Comparison of ENCODE assay signal across 1 cellular context in the genomic region with DNA sequence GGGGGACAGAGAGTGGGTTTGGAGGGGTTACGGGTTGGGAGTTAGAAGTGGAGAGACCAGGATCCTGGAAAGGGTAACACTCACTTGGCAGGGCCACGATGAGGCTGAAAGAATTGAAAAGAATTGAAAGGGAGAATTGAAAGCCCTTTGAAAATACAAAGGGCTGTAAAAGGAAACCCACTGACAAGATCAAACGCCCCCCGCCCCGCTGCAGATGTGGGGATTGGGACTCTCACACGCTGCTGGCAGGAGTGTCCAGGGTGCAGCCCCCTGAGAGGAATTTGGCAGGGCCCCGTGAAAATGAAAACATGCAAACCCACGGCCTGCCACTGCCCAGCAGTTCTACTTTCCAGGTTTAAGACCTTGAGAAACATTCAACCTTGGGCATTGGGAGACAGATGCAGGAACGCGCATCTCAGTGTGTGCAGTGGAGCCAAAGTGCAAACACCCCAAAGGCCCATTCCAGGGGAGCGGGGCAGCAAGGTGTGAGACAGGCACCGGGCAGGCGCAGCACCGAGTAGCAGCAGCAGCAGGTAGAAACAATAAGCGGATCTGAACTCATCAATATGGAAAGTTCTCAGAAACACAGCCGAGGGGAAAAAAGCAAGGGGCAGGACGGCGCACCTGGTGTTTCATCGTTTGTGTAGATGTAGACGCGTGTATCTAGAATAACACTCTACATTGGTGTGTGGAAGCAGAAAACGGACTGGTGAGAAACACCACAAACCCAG.
TF ChIP-seq lines count a peak whose summit lies in the region.

No MANE protein-coding gene starts in this region.

TF ChIP-seq in GM23338, 12 proteins besides CTCF, POLR2A, EP300 and RAD21 (continued from another document):
- TF ChIP-seq EZH2 (IDR thresholded peaks at IDR 0.05; ENCODE audit: low read depth, unreplicated experiment) (no peak), NANOG (IDR thresholded peaks at IDR 0.05; ENCODE audit: borderline replicate concordance) (no peak), POLR2AphosphoS5 (IDR thresholded peaks at IDR 0.05; ENCODE audit: low read depth) (no peak)
- TF ChIP-seq, protein P1, sequence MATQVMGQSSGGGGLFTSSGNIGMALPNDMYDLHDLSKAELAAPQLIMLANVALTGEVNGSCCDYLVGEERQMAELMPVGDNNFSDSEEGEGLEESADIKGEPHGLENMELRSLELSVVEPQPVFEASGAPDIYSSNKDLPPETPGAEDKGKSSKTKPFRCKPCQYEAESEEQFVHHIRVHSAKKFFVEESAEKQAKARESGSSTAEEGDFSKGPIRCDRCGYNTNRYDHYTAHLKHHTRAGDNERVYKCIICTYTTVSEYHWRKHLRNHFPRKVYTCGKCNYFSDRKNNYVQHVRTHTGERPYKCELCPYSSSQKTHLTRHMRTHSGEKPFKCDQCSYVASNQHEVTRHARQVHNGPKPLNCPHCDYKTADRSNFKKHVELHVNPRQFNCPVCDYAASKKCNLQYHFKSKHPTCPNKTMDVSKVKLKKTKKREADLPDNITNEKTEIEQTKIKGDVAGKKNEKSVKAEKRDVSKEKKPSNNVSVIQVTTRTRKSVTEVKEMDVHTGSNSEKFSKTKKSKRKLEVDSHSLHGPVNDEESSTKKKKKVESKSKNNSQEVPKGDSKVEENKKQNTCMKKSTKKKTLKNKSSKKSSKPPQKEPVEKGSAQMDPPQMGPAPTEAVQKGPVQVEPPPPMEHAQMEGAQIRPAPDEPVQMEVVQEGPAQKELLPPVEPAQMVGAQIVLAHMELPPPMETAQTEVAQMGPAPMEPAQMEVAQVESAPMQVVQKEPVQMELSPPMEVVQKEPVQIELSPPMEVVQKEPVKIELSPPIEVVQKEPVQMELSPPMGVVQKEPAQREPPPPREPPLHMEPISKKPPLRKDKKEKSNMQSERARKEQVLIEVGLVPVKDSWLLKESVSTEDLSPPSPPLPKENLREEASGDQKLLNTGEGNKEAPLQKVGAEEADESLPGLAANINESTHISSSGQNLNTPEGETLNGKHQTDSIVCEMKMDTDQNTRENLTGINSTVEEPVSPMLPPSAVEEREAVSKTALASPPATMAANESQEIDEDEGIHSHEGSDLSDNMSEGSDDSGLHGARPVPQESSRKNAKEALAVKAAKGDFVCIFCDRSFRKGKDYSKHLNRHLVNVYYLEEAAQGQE (IDR thresholded peaks at IDR 0.05; ENCODE audit: unreplicated experiment) = no peak
- TF ChIP-seq, protein P2, sequence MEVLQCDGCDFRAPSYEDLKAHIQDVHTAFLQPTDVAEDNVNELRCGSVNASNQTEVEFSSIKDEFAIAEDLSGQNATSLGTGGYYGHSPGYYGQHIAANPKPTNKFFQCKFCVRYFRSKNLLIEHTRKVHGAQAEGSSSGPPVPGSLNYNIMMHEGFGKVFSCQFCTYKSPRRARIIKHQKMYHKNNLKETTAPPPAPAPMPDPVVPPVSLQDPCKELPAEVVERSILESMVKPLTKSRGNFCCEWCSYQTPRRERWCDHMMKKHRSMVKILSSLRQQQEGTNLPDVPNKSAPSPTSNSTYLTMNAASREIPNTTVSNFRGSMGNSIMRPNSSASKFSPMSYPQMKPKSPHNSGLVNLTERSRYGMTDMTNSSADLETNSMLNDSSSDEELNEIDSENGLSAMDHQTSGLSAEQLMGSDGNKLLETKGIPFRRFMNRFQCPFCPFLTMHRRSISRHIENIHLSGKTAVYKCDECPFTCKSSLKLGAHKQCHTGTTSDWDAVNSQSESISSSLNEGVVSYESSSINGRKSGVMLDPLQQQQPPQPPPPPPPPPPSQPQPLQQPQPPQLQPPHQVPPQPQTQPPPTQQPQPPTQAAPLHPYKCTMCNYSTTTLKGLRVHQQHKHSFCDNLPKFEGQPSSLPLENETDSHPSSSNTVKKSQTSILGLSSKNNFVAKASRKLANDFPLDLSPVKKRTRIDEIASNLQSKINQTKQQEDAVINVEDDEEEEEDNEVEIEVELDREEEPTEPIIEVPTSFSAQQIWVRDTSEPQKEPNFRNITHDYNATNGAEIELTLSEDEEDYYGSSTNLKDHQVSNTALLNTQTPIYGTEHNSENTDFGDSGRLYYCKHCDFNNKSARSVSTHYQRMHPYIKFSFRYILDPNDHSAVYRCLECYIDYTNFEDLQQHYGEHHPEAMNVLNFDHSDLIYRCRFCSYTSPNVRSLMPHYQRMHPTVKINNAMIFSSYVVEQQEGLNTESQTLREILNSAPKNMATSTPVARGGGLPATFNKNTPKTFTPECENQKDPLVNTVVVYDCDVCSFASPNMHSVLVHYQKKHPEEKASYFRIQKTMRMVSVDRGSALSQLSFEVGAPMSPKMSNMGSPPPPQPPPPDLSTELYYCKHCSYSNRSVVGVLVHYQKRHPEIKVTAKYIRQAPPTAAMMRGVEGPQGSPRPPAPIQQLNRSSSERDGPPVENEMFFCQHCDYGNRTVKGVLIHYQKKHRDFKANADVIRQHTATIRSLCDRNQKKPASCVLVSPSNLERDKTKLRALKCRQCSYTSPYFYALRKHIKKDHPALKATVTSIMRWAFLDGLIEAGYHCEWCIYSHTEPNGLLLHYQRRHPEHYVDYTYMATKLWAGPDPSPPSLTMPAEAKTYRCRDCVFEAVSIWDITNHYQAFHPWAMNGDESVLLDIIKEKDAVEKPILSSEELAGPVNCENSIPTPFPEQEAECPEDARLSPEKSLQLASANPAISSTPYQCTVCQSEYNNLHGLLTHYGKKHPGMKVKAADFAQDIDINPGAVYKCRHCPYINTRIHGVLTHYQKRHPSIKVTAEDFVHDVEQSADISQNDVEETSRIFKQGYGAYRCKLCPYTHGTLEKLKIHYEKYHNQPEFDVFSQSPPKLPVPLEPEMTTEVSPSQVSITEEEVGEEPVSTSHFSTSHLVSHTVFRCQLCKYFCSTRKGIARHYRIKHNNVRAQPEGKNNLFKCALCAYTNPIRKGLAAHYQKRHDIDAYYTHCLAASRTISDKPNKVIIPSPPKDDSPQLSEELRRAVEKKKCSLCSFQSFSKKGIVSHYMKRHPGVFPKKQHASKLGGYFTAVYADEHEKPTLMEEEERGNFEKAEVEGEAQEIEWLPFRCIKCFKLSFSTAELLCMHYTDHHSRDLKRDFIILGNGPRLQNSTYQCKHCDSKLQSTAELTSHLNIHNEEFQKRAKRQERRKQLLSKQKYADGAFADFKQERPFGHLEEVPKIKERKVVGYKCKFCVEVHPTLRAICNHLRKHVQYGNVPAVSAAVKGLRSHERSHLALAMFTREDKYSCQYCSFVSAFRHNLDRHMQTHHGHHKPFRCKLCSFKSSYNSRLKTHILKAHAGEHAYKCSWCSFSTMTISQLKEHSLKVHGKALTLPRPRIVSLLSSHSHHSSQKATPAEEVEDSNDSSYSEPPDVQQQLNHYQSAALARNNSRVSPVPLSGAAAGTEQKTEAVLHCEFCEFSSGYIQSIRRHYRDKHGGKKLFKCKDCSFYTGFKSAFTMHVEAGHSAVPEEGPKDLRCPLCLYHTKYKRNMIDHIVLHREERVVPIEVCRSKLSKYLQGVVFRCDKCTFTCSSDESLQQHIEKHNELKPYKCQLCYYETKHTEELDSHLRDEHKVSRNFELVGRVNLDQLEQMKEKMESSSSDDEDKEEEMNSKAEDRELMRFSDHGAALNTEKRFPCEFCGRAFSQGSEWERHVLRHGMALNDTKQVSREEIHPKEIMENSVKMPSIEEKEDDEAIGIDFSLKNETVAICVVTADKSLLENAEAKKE (CRISPR knock-in tag; IDR thresholded peaks at IDR 0.05) = no peak
